21 cellular contexts compared by ENCODE assay signal in the genomic region with DNA sequence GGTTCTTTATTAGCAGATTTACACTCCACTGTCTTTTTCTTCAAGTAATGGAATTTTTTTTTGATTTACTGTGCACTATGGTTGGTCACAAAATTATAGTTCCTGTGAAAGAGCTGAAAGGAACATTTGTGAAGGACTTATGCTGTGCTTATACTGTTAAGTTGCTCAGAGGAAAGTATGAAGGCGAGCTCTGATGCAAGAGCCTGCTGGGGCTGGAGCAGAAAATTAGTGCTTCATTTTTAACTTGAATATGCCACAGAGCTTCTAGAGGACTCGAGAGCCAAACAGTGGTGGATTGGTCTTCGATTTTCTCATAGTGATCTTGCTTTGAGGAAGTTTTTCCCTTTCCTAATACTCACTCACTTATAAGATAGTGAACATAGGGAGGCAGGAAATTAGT. TPM values are rescaled to one million over a fixed set of nuclear protein-coding genes. Genes with fewer than 3 reads are reported as not detected.
A peak's percentile ranks its signal among the peaks of the same experiment; 100 is the strongest.
DNase-seq lines count a peak whose midpoint lies in the region; ATAC-seq, FAIRE-seq and TF ChIP-seq lines count a peak whose summit lies in the region.
"Had no signal": no experiment of that assay in that cellular context is flagged by ENCODE, and none has a peak within 500 bp of the region (broad histone marks: within the 10 kb centered on the region; RNA-seq: fewer than 3 reads in every experiment).

No MANE protein-coding gene starts in this region.

- no peak overlapping the region for H3K9ac ChIP-seq in K562 (ENCODE audit: insufficient read depth in 1 of 2, low read depth in 2 of 2, low read length in 2 of 2)
- H3K9ac ChIP-seq: neural progenitor cell had no signal

- H3K27ac Mint-ChIP-seq in MCF 10A (ENCODE audit: low read depth, unreplicated experiment) = no peak overlapping the region
- no peak overlapping the region for H3K27ac Mint-ChIP-seq in activated naive CD4-positive, alpha-beta T cell treated with anti-CD3 and anti-CD28 coated beads, Interleukin-2, amount 50 U/mL, for 72 hours
- H3K27ac Mint-ChIP-seq: activated T-helper 17 cell treated with anti-CD3 and anti-CD28 coated beads, Interleukin-2, amount 50 U/mL, for 72 hours; neural progenitor cell had no signal

- H3K36me3 Mint-ChIP-seq in MCF 10A (ENCODE audit: insufficient read depth, unreplicated experiment) = peaks cover 7% of the 10 kb centered on the region
- peaks cover 0 to 5% of the 10 kb centered on the region in 2 donors for H3K36me3 Mint-ChIP-seq in activated naive CD4-positive, alpha-beta T cell treated with anti-CD3 and anti-CD28 coated beads, Interleukin-2, amount 50 U/mL, for 72 hours
- H3K36me3 Mint-ChIP-seq: neural progenitor cell had no signal

- TF ChIP-seq CTCF in K562 (IDR thresholded peaks at IDR 0.05 in 2 of 3, conservative IDR thresholded peaks at IDR 0.05 in 1 of 3; ENCODE audit: insufficient read depth in 2 of 3, low read depth in 1 of 3, low read length in 3 of 3) (no peak), fibroblast of the aortic adventitia (IDR thresholded peaks at IDR 0.05; ENCODE audit: insufficient read depth, low read length) (no peak), upper lobe of right lung (IDR thresholded peaks at IDR 0.05) (no peak), MCF 10A (IDR thresholded peaks at IDR 0.05; ENCODE audit: unreplicated experiment) (no peak)

- peak overlapping the region; percentile 3; the same call in 1 of the 2 replicates for H2AFZ ChIP-seq in K562 (ENCODE audit: low read depth, low read length)
- H2AFZ ChIP-seq: neural progenitor cell had no signal

- TF ChIP-seq EP300 in K562 (IDR thresholded peaks at IDR 0.05; ENCODE audit: low read length) = no peak

- H3K36me3 ChIP-seq in K562 (ENCODE audit: control insufficient read depth, insufficient read depth, low read length) (no peaks in the 10 kb centered on the region), muscle layer of duodenum (ENCODE audit: control insufficient read depth in 1 of 2, insufficient read depth in 2 of 2, low read length in 2 of 2) (peaks cover 0 to 3% of the 10 kb centered on the region in 2 donors), upper lobe of right lung (peaks cover 19% of the 10 kb centered on the region)
- H3K36me3 ChIP-seq: neural progenitor cell had no signal

- in situ Hi-C loops in K562 (cut with MboI) = no loop called here

- no TSS peak for BruUV-seq in K562 (replicated peaks; lab: Mats Ljungman, UMichigan)
- no TSS peak for BruUV-seq in MCF 10A (replicated peaks; lab: Mats Ljungman, UMichigan)

- no peak for FAIRE-seq in K562 (lab: Jason Lieb, UNC)
- FAIRE-seq: endometrium, GM18507, keratinocyte had no signal

- 35% methylated on average over 3 of the region's 3 CpGs for WGBS in K562 (ENCODE audit: insufficient coverage, low coverage, missing lambda C conversion rate)

- H3K4me1 Mint-ChIP-seq in MCF 10A (ENCODE audit: insufficient read depth, unreplicated experiment) = peaks cover 9% of the 10 kb centered on the region
- H3K4me1 Mint-ChIP-seq: activated T-helper 17 cell treated with anti-CD3 and anti-CD28 coated beads, Interleukin-2, amount 50 U/mL, for 72 hours had no signal

- no peak overlapping the region for H3K27ac ChIP-seq in K562 (ENCODE audit: extremely low read depth, low read depth, low read length)
- H3K27ac ChIP-seq in muscle layer of duodenum (ENCODE audit: low read length) = peak overlapping the region; percentile 53
- H3K27ac ChIP-seq in upper lobe of right lung = peak overlapping the region; percentile 70
- H3K27ac ChIP-seq: neural progenitor cell had no signal

- no peak overlapping the region for H3K4me3 ChIP-seq in K562
- H3K4me3 ChIP-seq in fibroblast of the aortic adventitia (ENCODE audit: low read depth, low read length) = peak overlapping the region; percentile 39
- H3K4me3 ChIP-seq in muscle layer of duodenum (ENCODE audit: low read depth in 1 of 2, low read length in 2 of 2) = no peak overlapping the region
- H3K4me3 ChIP-seq in upper lobe of right lung = no peak overlapping the region
- H3K4me3 ChIP-seq: neural progenitor cell had no signal

- H4K20me1 ChIP-seq in K562 (replicated peaks; ENCODE audit: control insufficient read depth, insufficient read depth, low read length) = no peaks in the 10 kb centered on the region

- TF ChIP-seq RAD21 in K562 (CRISPR knock-in tag; conservative IDR thresholded peaks at IDR 0.05 in 1 of 2, IDR thresholded peaks at IDR 0.05 in 1 of 2) = no peak

- H3K27me3 Mint-ChIP-seq in MCF 10A (ENCODE audit: insufficient read depth, unreplicated experiment) = no peaks in the 10 kb centered on the region

- H3K4me1 ChIP-seq in K562 (replicated peaks in 1 of 2; ENCODE audit: control insufficient read depth in 2 of 2, insufficient read depth in 2 of 2, low read length in 2 of 2) (peaks cover 7 to 18% of the 10 kb centered on the region in 2 experiments; a peak in 4 of 5 replicates), muscle layer of duodenum (ENCODE audit: control insufficient read depth in 1 of 2, insufficient read depth in 2 of 2, low read length in 2 of 2) (no peaks in the 10 kb centered on the region), upper lobe of right lung (peaks cover 68% of the 10 kb centered on the region)

- H3K79me2 ChIP-seq in K562 (ENCODE audit: control insufficient read depth, insufficient read depth, low read length) = no peaks in the 10 kb centered on the region

- TF ChIP-seq POLR2A in K562 (conservative IDR thresholded peaks at IDR 0.05) = no peak

- H3K27me3 ChIP-seq in K562 (ENCODE audit: control insufficient read depth in 2 of 2, insufficient read depth in 2 of 2, low read length in 2 of 2) = no peaks in the 10 kb centered on the region
- H3K27me3 ChIP-seq in muscle layer of duodenum (ENCODE audit: low read depth, low read length) = no peaks in the 10 kb centered on the region
- H3K27me3 ChIP-seq in upper lobe of right lung = no peaks in the 10 kb centered on the region

- POLR2A ChIA-PET in K562 (lab: Yijun Ruan, JAX) (interaction anchor here (0.6 kb wide), 1 partner anchor 604 kb away, joined by 3 read pairs; no protein-coding TSS in a partner anchor), MCF 10A (lab: Yijun Ruan, JAX) (no interaction called here)

- intact Hi-C loops in K562 (cut with micrococcal nuclease) (no loop called here), upper lobe of right lung (cut with DNase I) (no loop called here), MCF 10A (cut with micrococcal nuclease) (no loop called here)

- H3K9me3 Mint-ChIP-seq in MCF 10A (ENCODE audit: unreplicated experiment) = no peaks in the 10 kb centered on the region
- H3K9me3 Mint-ChIP-seq in activated naive CD4-positive, alpha-beta T cell treated with anti-CD3 and anti-CD28 coated beads, Interleukin-2, amount 50 U/mL, for 72 hours = no peaks in the 10 kb centered on the region
- H3K9me3 Mint-ChIP-seq: activated T-helper 17 cell treated with anti-CD3 and anti-CD28 coated beads, Interleukin-2, amount 50 U/mL, for 72 hours; neural progenitor cell had no signal

- H3K4me3 Mint-ChIP-seq in MCF 10A (ENCODE audit: unreplicated experiment) = no peak overlapping the region
- H3K4me3 Mint-ChIP-seq: activated T-helper 17 cell treated with anti-CD3 and anti-CD28 coated beads, Interleukin-2, amount 50 U/mL, for 72 hours; neural progenitor cell had no signal

- H3K9me3 ChIP-seq in K562 (replicated peaks; ENCODE audit: control insufficient read depth, insufficient read depth, low read depth, low read length) (no peaks in the 10 kb centered on the region), muscle layer of duodenum (ENCODE audit: control insufficient read depth in 1 of 2, low read length in 2 of 2) (no peaks in the 10 kb centered on the region), upper lobe of right lung (no peaks in the 10 kb centered on the region)

- H3K9me1 ChIP-seq in K562 (ENCODE audit: control insufficient read depth, insufficient read depth, low read length) = no peaks in the 10 kb centered on the region

- no peak overlapping the region for H3K4me2 ChIP-seq in K562 (ENCODE audit: insufficient read depth, low read length)
- H3K4me2 ChIP-seq: neural progenitor cell had no signal

- CTCF ChIA-PET in K562 (lab: Yijun Ruan, JAX; ENCODE audit: low intra/inter-chr PET ratio) (no interaction called here), MCF 10A (lab: Yijun Ruan, JAX) (interaction anchor here (0.6 kb wide), 2 partner anchors 209 to 237 kb away, joined by 4 to 5 read pairs; no protein-coding TSS in a partner anchor)

- ATAC-seq in K562 = no peak
- no peak for ATAC-seq in upper lobe of right lung
- ATAC-seq in activated naive CD4-positive, alpha-beta T cell treated with anti-CD3 and anti-CD28 coated beads, Interleukin-2, amount 50 U/mL, for 72 hours = no peak
- ATAC-seq: activated T-helper 17 cell treated with anti-CD3 and anti-CD28 coated beads, Interleukin-2, amount 50 U/mL, for 72 hours had no signal

- DNase-seq in K562 (ENCODE audit: extremely low read depth in 1 of 4, low spot score in 3 of 4) = no peak
- DNase-seq in fibroblast of the aortic adventitia (ENCODE audit: low read depth) = peak; percentile 79
- no peak for DNase-seq in upper lobe of right lung
- DNase-seq in MCF 10A (ENCODE audit: unreplicated experiment) = no peak
- DNase-seq in activated naive CD4-positive, alpha-beta T cell treated with anti-CD3 and anti-CD28 coated beads, Interleukin-2, amount 50 U/mL, for 72 hours (ENCODE audit: low spot score in 2 of 2) = no peak
- no peak for DNase-seq in MV-4-11 (lab: John Stamatoyannopoulos, UW)
- DNase-seq: AML-193, COR-L47, EL, hypothalamus, KBM-7, NCI-H1930, NCI-H345, RPMI8226, T1000 had no signal

RNA-seq across cellular contexts. Expression of gene GATA6, which starts 20.0 kb away (rescaled TPM):
- total RNA-seq in K562 (2011; cell fraction: chromatin; rRNA removed; ENCODE audit: low replicate concordance) = 0.09 TPM in 1 of 2 replicates, not detected in the other
- total RNA-seq in K562 (2011; cell fraction: nucleolus; rRNA removed) = 0.13 and 0.17 TPM in 2 replicates
- not detected in 2 replicates for total RNA-seq in K562 (2011; cell fraction: nucleoplasm; rRNA removed)
- total RNA-seq in K562 (2014; rRNA removed) (0.16 and 0.18 TPM in 2 replicates), K562 (2014; rRNA removed; fragmentation: Illumina TruSeq; extraction: Trizol) (not detected in 2 replicates), K562 (2015; rRNA removed; fragmentation: Illumina TruSeq; extraction: Trizol) (not detected in 2 replicates), K562 (2021) (0.24 and 0.29 TPM in 2 replicates), fibroblast of the aortic adventitia (ENCODE audit: low replicate concordance) (22.5 and 34.0 TPM in 2 replicates), upper lobe of right lung (32.2 TPM), MCF 10A (2022) (6.7 and 14.0 TPM in 2 replicates)
- polyA plus RNA-seq in K562 (2011; rRNA removed) (0.12 TPM in 1 of 2 replicates, not detected in the other), K562 (2014; fragmentation: Illumina TruSeq; extraction: Trizol) (0.06 TPM in 1 of 2 replicates, not detected in the other), K562 (2014; fragmentation: Nextera tagmentation; extraction: Ambion mirVana) (under 1 TPM in 1 of 2 experiments, not detected in 1; 0.01 TPM), K562 (2014; rRNA removed) (0.13 TPM in 1 of 2 replicates, not detected in the other)
- 0.06 and 0.09 TPM in 2 replicates for polyA plus RNA-seq in K562 (2011; cell fraction: cytosol; rRNA removed)
- polyA plus RNA-seq in K562 (2011; cell fraction: nucleus; rRNA removed) = 0.07 and 0.20 TPM in 2 replicates
- polyA plus RNA-seq in K562 (2012) = 0.05 and 0.10 TPM in 2 replicates
- 0.15 TPM in 1 of 2 replicates, not detected in the other for polyA minus RNA-seq in K562 (2011; rRNA and poly(A)+ RNA removed)
- polyA minus RNA-seq in K562 (2011; cell fraction: cytosol; rRNA and poly(A)+ RNA removed) = 0.64 TPM in 1 of 2 replicates, not detected in the other
- 0.13 and 0.22 TPM in 2 replicates for polyA minus RNA-seq in K562 (2011; cell fraction: nucleus; rRNA and poly(A)+ RNA removed)
- total RNA-seq in activated naive CD4-positive, alpha-beta T cell treated with anti-CD3 and anti-CD28 coated beads, Interleukin-2, amount 50 U/mL, for 72 hours = not detected
- total RNA-seq: activated T-helper 17 cell treated with anti-CD3 and anti-CD28 coated beads, Interleukin-2, amount 50 U/mL, for 72 hours had no signal
